In the genomic region with DNA sequence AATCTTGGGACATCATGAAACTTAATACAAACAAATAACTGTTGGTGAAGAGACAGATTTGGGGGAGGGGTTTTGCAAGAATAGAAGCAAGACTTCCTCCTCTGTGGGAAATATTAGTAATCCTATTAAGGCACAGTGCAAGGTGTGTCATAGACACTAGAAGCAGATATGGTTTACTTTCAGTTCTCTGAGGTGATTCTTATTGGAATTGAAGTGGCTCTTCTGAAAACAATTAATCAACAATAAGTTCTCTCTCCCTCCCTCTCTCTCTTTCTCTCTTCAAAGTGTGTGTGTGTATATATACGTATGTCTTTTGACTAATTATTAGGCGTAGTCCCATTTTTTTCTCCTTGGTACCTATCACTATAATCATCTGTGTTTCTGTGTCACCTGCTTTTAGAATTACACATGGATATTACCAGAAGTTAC, we compare ENCODE assay signal across 8 cellular contexts.
DNase-seq lines count a peak whose midpoint lies in the region; ATAC-seq, FAIRE-seq and TF ChIP-seq lines count a peak whose summit lies in the region.

No MANE protein-coding gene starts in this region.

- intact Hi-C loops in pancreas (cut with DNase I), result no loop called here

- H2AFZ ChIP-seq in DND-41 (ENCODE audit: low read depth, low read length), result no peak overlapping the region
- no peak overlapping the region for H2AFZ ChIP-seq in Karpas-422 (ENCODE audit: low read length)

- H3K4me1 ChIP-seq in DND-41 (ENCODE audit: insufficient read depth, low read length) (peaks cover 49% of the 10 kb centered on the region), Karpas-422 (ENCODE audit: low read length) (peaks cover 10% of the 10 kb centered on the region), pancreas (peaks cover 3 to 32% (median 9%) of the 10 kb centered on the region in 3 donors)

- H3K4me3 ChIP-seq in DND-41 (ENCODE audit: low read depth in 1 of 2, low read length in 2 of 2) (no peak overlapping the region; a peak in 1 of 4 replicates), Karpas-422 (ENCODE audit: low read length) (peak overlapping the region; percentile 10; the same call in 1 of the 2 replicates), pancreas (peak overlapping the region in 1 of 4 donors; percentile 0)

- H4K20me1 ChIP-seq in DND-41 (ENCODE audit: insufficient read depth, low read length), result no peaks in the 10 kb centered on the region
- H4K20me1 ChIP-seq in Karpas-422 (ENCODE audit: insufficient read depth, low read depth, low read length), result no peaks in the 10 kb centered on the region

- no peak for ATAC-seq in DND-41 (ENCODE audit: insufficient read depth, low read depth)
- ATAC-seq in GM21515 (IDR thresholded peaks at IDR 0.05; ENCODE audit: unreplicated experiment), result peak; percentile 42
- peak; percentile 29 to 66 (median 34) for ATAC-seq in pancreas

- H3K27ac ChIP-seq in DND-41 (ENCODE audit: low read length) (peak overlapping the region; percentile 33; the same call in 1 of the 2 replicates), Karpas-422 (ENCODE audit: low read length) (no peak overlapping the region), pancreas (peak overlapping the region in 3 of 4 donors; percentile 28 to 77 (median 66))

- no peak for DNase-seq in DND-41
- no peak for DNase-seq in Karpas-422
- DNase-seq in dermis blood vessel endothelial cell, result peak; percentile 48
- no peak for DNase-seq in pancreas
- no peak for DNase-seq in inferior parietal cortex (ENCODE audit: extremely low spot score)
- DNase-seq in NCI-H1105 (lab: John Stamatoyannopoulos, UW), result no peak
- DNase-seq in AG08395 (ENCODE audit: low spot score), result no peak

- H3K27me3 ChIP-seq in DND-41 (ENCODE audit: insufficient read depth, low read length, poor library complexity) (no peaks in the 10 kb centered on the region), Karpas-422 (ENCODE audit: low read length) (no peaks in the 10 kb centered on the region), pancreas (no peaks in the 10 kb centered on the region)

- WGBS in pancreas, 2 donors, result 52 to 68% methylated on average over 2 of the region's 2 CpGs

- H3K79me2 ChIP-seq in DND-41 (ENCODE audit: insufficient read depth, low read length) (no peaks in the 10 kb centered on the region), Karpas-422 (ENCODE audit: low read length) (no peaks in the 10 kb centered on the region)

- TF ChIP-seq CTCF in DND-41 (IDR thresholded peaks at IDR 0.05; ENCODE audit: borderline replicate concordance, extremely low read depth, low read length, poor library complexity, severe bottlenecking) (no peak), pancreas (IDR thresholded peaks at IDR 0.05) (no peak)

- H3K36me3 ChIP-seq in DND-41 (ENCODE audit: insufficient read depth, low read length), result no peaks in the 10 kb centered on the region
- no peaks in the 10 kb centered on the region for H3K36me3 ChIP-seq in Karpas-422 (ENCODE audit: insufficient read depth, low read length)
- no peaks in the 10 kb centered on the region for H3K36me3 ChIP-seq in pancreas

- H3K4me2 ChIP-seq in DND-41 (ENCODE audit: insufficient read depth, low read length) (peak overlapping the region; percentile 42), Karpas-422 (ENCODE audit: low read depth, low read length, poor library complexity, severe bottlenecking) (peak overlapping the region; percentile 45)

- H3K9me3 ChIP-seq in DND-41 (ENCODE audit: insufficient read depth, low read length, severe bottlenecking) (no peaks in the 10 kb centered on the region), Karpas-422 (ENCODE audit: low read length) (no peaks in the 10 kb centered on the region), pancreas (no peaks in the 10 kb centered on the region)

- no peak for FAIRE-seq in pancreas (lab: Jason Lieb, UNC)

- H3K9ac ChIP-seq in DND-41 (ENCODE audit: low read depth, low read length), result no peak overlapping the region; the same call in 1 of the 2 replicates
- no peak overlapping the region for H3K9ac ChIP-seq in Karpas-422 (ENCODE audit: low read length)

- no peaks in the 10 kb centered on the region for H3K9me2 ChIP-seq in Karpas-422 (replicated peaks; ENCODE audit: insufficient read depth, low read length)
